In the genomic region with DNA sequence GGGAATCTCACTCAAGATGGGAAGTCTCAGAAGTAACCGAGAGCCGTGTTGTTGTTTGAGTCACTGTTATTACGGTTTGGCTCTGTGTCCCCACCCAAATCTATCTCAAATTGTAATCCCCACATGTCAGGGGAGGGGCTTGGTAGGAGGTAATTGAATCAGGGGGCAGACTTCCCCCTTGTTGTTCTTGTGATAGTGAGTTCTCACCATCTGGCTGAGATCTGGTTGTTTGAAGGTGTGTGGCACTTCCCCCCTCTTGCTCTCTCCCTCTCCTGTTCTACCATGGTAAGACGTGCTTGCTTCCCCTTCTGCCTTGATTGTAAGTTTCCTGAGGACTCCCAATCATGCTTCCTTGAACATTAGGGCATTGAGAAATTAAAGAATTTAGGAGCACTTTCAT, we compare ENCODE assay signal across 14 cellular contexts. TPM values are rescaled to one million over a fixed set of nuclear protein-coding genes. Genes with fewer than 3 reads are reported as not detected.
DNase-seq lines count a peak whose midpoint lies in the region; ATAC-seq and TF ChIP-seq lines count a peak whose summit lies in the region.
"Had no signal": no experiment of that assay in that cellular context is flagged by ENCODE, and none has a peak within 500 bp of the region (broad histone marks: within the 10 kb centered on the region; RNA-seq: fewer than 3 reads in every experiment).

No MANE protein-coding gene starts in this region.

- no peak overlapping the region for H4K5ac ChIP-seq in mesendoderm (ENCODE audit: low read length)

- no peak overlapping the region for H2BK15ac ChIP-seq in mesendoderm (replicated peaks; ENCODE audit: low read depth)

- peaks cover 3% of the 10 kb centered on the region for H3K4me1 ChIP-seq in mesendoderm (ENCODE audit: control insufficient read depth, low read depth, low read length)

- H3K27ac ChIP-seq in mesendoderm (ENCODE audit: low read depth, low read length), result no peak overlapping the region
- H3K27ac ChIP-seq: 22Rv1, BLaER1, KMS-11 had no signal

- peaks cover 14% of the 10 kb centered on the region for H3K4me1 Mint-ChIP-seq in Calu3 (ENCODE audit: low read depth, unreplicated experiment)

- no peaks in the 10 kb centered on the region for H3K79me1 ChIP-seq in mesendoderm (ENCODE audit: low read length)

- H3K18ac ChIP-seq in mesendoderm (ENCODE audit: low read length), result no peak overlapping the region

- H3K4me3 ChIP-seq in mesendoderm (ENCODE audit: low read length), result no peak overlapping the region
- H3K4me3 ChIP-seq: BLaER1 had no signal

- no peak overlapping the region for H3K4ac ChIP-seq in mesendoderm (ENCODE audit: low read depth, low read length)

- DNase-seq in DMS 273 (lab: John Stamatoyannopoulos, UW; ENCODE audit: unreplicated experiment) (peak; percentile 8), DMS 273 treated with DMSO at 0.1 percent for 48 hours (lab: John Stamatoyannopoulos, UW) (no peak), Calu3 (no peak), NCI-H69 (lab: John Stamatoyannopoulos, UW) (peak; percentile 26), mesendoderm (peak; percentile 51)
- DNase-seq: CD4-positive, alpha-beta memory T cell; HCEC 1CT had no signal

- no peaks in the 10 kb centered on the region for H3K27me3 Mint-ChIP-seq in Calu3 (ENCODE audit: unreplicated experiment)

- no TSS peak for BruUV-seq in Calu3 (replicated peaks; lab: Mats Ljungman, UMichigan)

- WGBS in mesendoderm (ENCODE audit: extremely low coverage, insufficient coverage, low lambda C conversion rate), result no CpG with 5 or more reads among the region's 4 CpGs

- TF ChIP-seq CTCF in Calu3 (IDR thresholded peaks at IDR 0.05; ENCODE audit: unreplicated experiment), result no peak

- H3K79me2 ChIP-seq in mesendoderm (ENCODE audit: control insufficient read depth, insufficient read depth, low read length), result no peaks in the 10 kb centered on the region

- H3K4me3 Mint-ChIP-seq in Calu3 (ENCODE audit: low read depth, unreplicated experiment), result no peak overlapping the region
- H3K4me3 Mint-ChIP-seq: CD14-positive monocyte had no signal

- CTCF ChIA-PET in Calu3 (lab: Charles Lee), result no interaction called here

- no peak overlapping the region for H2BK120ac ChIP-seq in mesendoderm (ENCODE audit: low read depth, low read length)

- H2BK5ac ChIP-seq in mesendoderm (ENCODE audit: low read length), result no peak overlapping the region

- peaks cover 6% of the 10 kb centered on the region for H3K36me3 Mint-ChIP-seq in Calu3 (ENCODE audit: insufficient read depth, unreplicated experiment)
- H3K36me3 Mint-ChIP-seq: CD4-positive, alpha-beta memory T cell; IgD-negative memory B cell had no signal

- no peak overlapping the region for H3K9ac ChIP-seq in mesendoderm (ENCODE audit: low read length)
- H3K9ac ChIP-seq: BLaER1, KMS-11 had no signal

- H2AK5ac ChIP-seq in mesendoderm (ENCODE audit: low read length), result no peak overlapping the region

- no peak overlapping the region for H3K56ac ChIP-seq in mesendoderm (ENCODE audit: low read length)

- H4K8ac ChIP-seq in mesendoderm (ENCODE audit: low read depth, low read length), result no peak overlapping the region

- H3K27ac Mint-ChIP-seq in Calu3 (ENCODE audit: unreplicated experiment), result peak overlapping the region; percentile 60

- intact Hi-C loops in Calu3 (cut with micrococcal nuclease; ENCODE audit: unreplicated experiment), result loop anchor here (10.0 kb wide), 1 partner anchor 332 kb away; no protein-coding TSS in a partner anchor

- H3K9me3 Mint-ChIP-seq in Calu3 (ENCODE audit: low read depth, unreplicated experiment), result no peaks in the 10 kb centered on the region
- H3K9me3 Mint-ChIP-seq: CD4-positive, alpha-beta memory T cell; IgD-negative memory B cell had no signal

- H3K27me3 ChIP-seq in mesendoderm (ENCODE audit: insufficient read depth, low read length, poor library complexity), result no peaks in the 10 kb centered on the region
- H3K27me3 ChIP-seq: BLaER1 had no signal

- ATAC-seq in GM21367 (IDR thresholded peaks at IDR 0.05; ENCODE audit: unreplicated experiment) (no peak), GM18868 (IDR thresholded peaks at IDR 0.05; ENCODE audit: unreplicated experiment) (no peak)

- no peak overlapping the region for H3K23ac ChIP-seq in mesendoderm (ENCODE audit: low read length)

- H3K4me2 ChIP-seq in mesendoderm (ENCODE audit: low read length), result no peak overlapping the region

- H3K36me3 ChIP-seq in mesendoderm (ENCODE audit: control insufficient read depth, insufficient read depth, low read length), result no peaks in the 10 kb centered on the region
- H3K36me3 ChIP-seq: BLaER1 had no signal

RNA-seq across cellular contexts. Expression of a gene that starts 37.0 kb away (rescaled TPM):
- 0.45 TPM in 1 of 2 replicates, not detected in the other for total RNA-seq in Calu3 (2022)
- polyA plus RNA-seq in mesendoderm (2013, experiment 1 of 2), result 0.32 TPM
- polyA plus RNA-seq in mesendoderm (2013, experiment 2 of 2), result 0.31 TPM
- total RNA-seq: CD4-positive, alpha-beta memory T cell had no signal
- polyA plus RNA-seq: CD14-positive monocyte; CD4-positive, alpha-beta memory T cell; IgD-negative memory B cell had no signal

Comparison
In these comparisons a context has a peak if more than half of its experiments do, and no peak if none do; other contexts are left out.
1. DNase-seq: peak in DMS 273 (single experiment), NCI-H69 (single experiment) and mesendoderm (single experiment); none in DMS 273 treated with DMSO at 0.1 percent for 48 hours (single experiment) and Calu3 (single experiment).